In genomic region chr16:78383118-78383517, GRCh38 we compare ENCODE assay signal across 11 cellular contexts.
"Had no signal": no experiment of that assay in that cellular context is flagged by ENCODE, and none has a peak within 500 bp of the region (broad histone marks: within the 10 kb centered on the region; RNA-seq: fewer than 3 reads in every experiment).

No MANE protein-coding gene starts in this region.

- H2AFZ ChIP-seq: GM23248, GM23338 had no signal

- H3K9ac ChIP-seq: GM23248 had no signal

- H3K4me3 Mint-ChIP-seq: GM23338, H9, HFFc6 had no signal

- H3K4me1 ChIP-seq: HAP-1 had no signal

- DNase-seq: GM23248, GOT3, H7, H9, HCEC 1CT, HFFc6 had no signal

- H3K36me3 ChIP-seq: HAP-1 had no signal

- H3K9me3 ChIP-seq: HAP-1 had no signal

- FAIRE-seq: H1, H54 had no signal

- H3K27ac Mint-ChIP-seq: GM23338, HFFc6 had no signal

- H3K27ac ChIP-seq: GM23248 had no signal

- ATAC-seq: GM23338, HCT116 had no signal

- H3K4me2 ChIP-seq: GM23338 had no signal

- H3K4me3 ChIP-seq: GM23248, GM23338, HAP-1 had no signal

- H3K9me3 Mint-ChIP-seq: GM23338 had no signal
